Comparison of ENCODE assay signal across 16 cellular contexts in the genomic region with DNA sequence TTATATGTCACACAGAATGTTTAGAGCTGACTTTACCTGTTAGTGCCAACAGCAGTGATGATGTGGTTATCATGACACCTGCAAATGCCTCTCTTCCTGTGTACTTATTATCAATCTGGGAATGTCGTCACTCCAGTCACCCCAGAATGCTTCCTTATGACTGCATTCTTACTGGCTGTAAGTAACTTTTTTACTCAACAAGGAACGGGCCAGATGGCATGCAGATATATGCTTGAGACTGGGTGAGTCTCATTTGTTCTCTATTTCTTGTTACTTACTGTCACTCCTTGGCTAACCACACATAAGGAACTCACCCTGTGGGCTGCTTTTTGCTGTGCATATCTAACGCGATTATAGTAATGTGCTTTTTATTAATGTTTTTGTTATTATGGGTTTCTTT.
DNase-seq lines count a peak whose midpoint lies in the region; ATAC-seq and TF ChIP-seq lines count a peak whose summit lies in the region.
"Had no signal": no experiment of that assay in that cellular context is flagged by ENCODE, and none has a peak within 500 bp of the region (broad histone marks: within the 10 kb centered on the region; RNA-seq: fewer than 3 reads in every experiment).

No MANE protein-coding gene starts in this region.

- H3K36me3 Mint-ChIP-seq in stimulated activated naive CD8-positive, alpha-beta T cell treated with anti-CD3 and anti-CD28 coated beads, Interleukin-15, Interleukin-2, amounts not matched to agents 100 ng/mL and 50 ng/mL, for 24 hours (ENCODE audit: low read depth): no peaks in the 10 kb centered on the region

- peak overlapping the region; percentile 42 for H3K27ac Mint-ChIP-seq in stimulated activated naive CD8-positive, alpha-beta T cell treated with anti-CD3 and anti-CD28 coated beads, Interleukin-15, Interleukin-2, amounts not matched to agents 100 ng/mL and 50 ng/mL, for 24 hours
- H3K27ac Mint-ChIP-seq: activated CD4-positive, alpha-beta T cell treated with anti-CD3 and anti-CD28 coated beads, Interleukin-2, amount 10 ng/mL, durations not matched to agents 7 days and 5 days; activated T-helper 1 cell treated with anti-CD3 and anti-CD28 coated beads, Interleukin-12 subunit alpha, Interleukin-12 subunit beta, Interleukin-2, Interleukin-4 antibody, amounts not matched to agents 30 ng/mL and 10 ng/mL and 1 ng/mL, durations not matched to agents 14 hours and 24 hours and 36 hours; GM23338 had no signal

- TF ChIP-seq CTCF in upper lobe of right lung (IDR thresholded peaks at IDR 0.05) (no peak), GM10266 (IDR thresholded peaks at IDR 0.05; ENCODE audit: control insufficient read depth, insufficient read depth, low read depth, missing control alignments) (no peak)

- DNase-seq in stimulated activated naive CD8-positive, alpha-beta T cell treated with anti-CD3 and anti-CD28 coated beads, Interleukin-15, Interleukin-2, amounts not matched to agents 100 U/mL and 50 U/mL, for 24 hours: no peak
- DNase-seq in NAMALWA (ENCODE audit: low spot score): peak; percentile 34
- peak; percentile 17 for DNase-seq in germinal center (ENCODE audit: low spot score)
- no peak for DNase-seq in upper lobe of right lung
- no peak for DNase-seq in left lobe of liver (ENCODE audit: low spot score)
- no peak for DNase-seq in GM10266 (ENCODE audit: extremely low spot score)
- DNase-seq: activated CD4-positive, alpha-beta T cell treated with anti-CD3 and anti-CD28 coated beads, Interleukin-2, amount 10 ng/mL, durations not matched to agents 7 days and 5 days; Caco-2; colonic mucosa; NCI-H1417; pancreas had no signal

- no peaks in the 10 kb centered on the region for H3K9me3 Mint-ChIP-seq in stimulated activated naive CD8-positive, alpha-beta T cell treated with anti-CD3 and anti-CD28 coated beads, Interleukin-15, Interleukin-2, amounts not matched to agents 100 ng/mL and 50 ng/mL, for 24 hours
- H3K9me3 Mint-ChIP-seq: activated CD4-positive, alpha-beta T cell treated with anti-CD3 and anti-CD28 coated beads, Interleukin-2, amount 10 ng/mL, durations not matched to agents 7 days and 5 days; activated T-helper 1 cell treated with anti-CD3 and anti-CD28 coated beads, Interleukin-12 subunit alpha, Interleukin-12 subunit beta, Interleukin-2, Interleukin-4 antibody, amounts not matched to agents 30 ng/mL and 10 ng/mL and 1 ng/mL, durations not matched to agents 14 hours and 24 hours and 36 hours; GM23338 had no signal

- no peak overlapping the region for H3K4me3 Mint-ChIP-seq in stimulated activated naive CD8-positive, alpha-beta T cell treated with anti-CD3 and anti-CD28 coated beads, Interleukin-15, Interleukin-2, amounts not matched to agents 100 ng/mL and 50 ng/mL, for 24 hours
- H3K4me3 Mint-ChIP-seq: activated CD4-positive, alpha-beta T cell treated with anti-CD3 and anti-CD28 coated beads, Interleukin-2, amount 10 ng/mL, durations not matched to agents 7 days and 5 days; activated T-helper 1 cell treated with anti-CD3 and anti-CD28 coated beads, Interleukin-12 subunit alpha, Interleukin-12 subunit beta, Interleukin-2, Interleukin-4 antibody, amounts not matched to agents 30 ng/mL and 10 ng/mL and 1 ng/mL, durations not matched to agents 14 hours and 24 hours and 36 hours; GM23338 had no signal

- no peaks in the 10 kb centered on the region for H3K36me3 ChIP-seq in upper lobe of right lung
- H3K36me3 ChIP-seq: colonic mucosa, pancreas, thoracic aorta had no signal

- no peaks in the 10 kb centered on the region for H3K27me3 Mint-ChIP-seq in stimulated activated naive CD8-positive, alpha-beta T cell treated with anti-CD3 and anti-CD28 coated beads, Interleukin-15, Interleukin-2, amounts not matched to agents 100 ng/mL and 50 ng/mL, for 24 hours

- ATAC-seq in stimulated activated naive CD8-positive, alpha-beta T cell treated with anti-CD3 and anti-CD28 coated beads, Interleukin-15, Interleukin-2, amounts not matched to agents 100 U/mL and 50 U/mL, for 24 hours: no peak
- ATAC-seq in upper lobe of right lung (peak; percentile 45), left lobe of liver (no peak), GM19395 (IDR thresholded peaks at IDR 0.05; ENCODE audit: unreplicated experiment) (no peak)
- ATAC-seq: GM23338 had no signal

- intact Hi-C loops in upper lobe of right lung (cut with DNase I): no loop called here

- H3K27ac ChIP-seq in upper lobe of right lung: no peak overlapping the region
- H3K27ac ChIP-seq: colonic mucosa, pancreas, thoracic aorta had no signal

- H3K4me3 ChIP-seq in upper lobe of right lung: no peak overlapping the region
- H3K4me3 ChIP-seq: colonic mucosa, GM23338, pancreas, thoracic aorta had no signal

- no peaks in the 10 kb centered on the region for H3K4me1 ChIP-seq in upper lobe of right lung
- H3K4me1 ChIP-seq: Caco-2, colonic mucosa, pancreas had no signal

- H3K27me3 ChIP-seq in upper lobe of right lung: no peaks in the 10 kb centered on the region
- H3K27me3 ChIP-seq: colonic mucosa, pancreas had no signal

- peaks cover 30% of the 10 kb centered on the region for H3K4me1 Mint-ChIP-seq in stimulated activated naive CD8-positive, alpha-beta T cell treated with anti-CD3 and anti-CD28 coated beads, Interleukin-15, Interleukin-2, amounts not matched to agents 100 ng/mL and 50 ng/mL, for 24 hours (ENCODE audit: low read depth)
- H3K4me1 Mint-ChIP-seq: activated CD4-positive, alpha-beta T cell treated with anti-CD3 and anti-CD28 coated beads, Interleukin-2, amount 10 ng/mL, durations not matched to agents 7 days and 5 days had no signal

- H3K9me3 ChIP-seq in upper lobe of right lung: no peaks in the 10 kb centered on the region
- H3K9me3 ChIP-seq: Caco-2, colonic mucosa, pancreas, thoracic aorta had no signal

Comparison
In these comparisons a context has a peak if more than half of its experiments do, and no peak if none do; other contexts are left out.
1. DNase-seq: peak in NAMALWA (single experiment) and germinal center (single experiment); none in stimulated activated naive CD8-positive, alpha-beta T cell treated with anti-CD3 and anti-CD28 coated beads, Interleukin-15, Interleukin-2, amounts not matched to agents 100 U/mL and 50 U/mL, for 24 hours (single experiment), upper lobe of right lung (single experiment), left lobe of liver (single experiment) and GM10266 (single experiment).